Comparison of ENCODE assay signal across 1 cellular context in the genomic region with DNA sequence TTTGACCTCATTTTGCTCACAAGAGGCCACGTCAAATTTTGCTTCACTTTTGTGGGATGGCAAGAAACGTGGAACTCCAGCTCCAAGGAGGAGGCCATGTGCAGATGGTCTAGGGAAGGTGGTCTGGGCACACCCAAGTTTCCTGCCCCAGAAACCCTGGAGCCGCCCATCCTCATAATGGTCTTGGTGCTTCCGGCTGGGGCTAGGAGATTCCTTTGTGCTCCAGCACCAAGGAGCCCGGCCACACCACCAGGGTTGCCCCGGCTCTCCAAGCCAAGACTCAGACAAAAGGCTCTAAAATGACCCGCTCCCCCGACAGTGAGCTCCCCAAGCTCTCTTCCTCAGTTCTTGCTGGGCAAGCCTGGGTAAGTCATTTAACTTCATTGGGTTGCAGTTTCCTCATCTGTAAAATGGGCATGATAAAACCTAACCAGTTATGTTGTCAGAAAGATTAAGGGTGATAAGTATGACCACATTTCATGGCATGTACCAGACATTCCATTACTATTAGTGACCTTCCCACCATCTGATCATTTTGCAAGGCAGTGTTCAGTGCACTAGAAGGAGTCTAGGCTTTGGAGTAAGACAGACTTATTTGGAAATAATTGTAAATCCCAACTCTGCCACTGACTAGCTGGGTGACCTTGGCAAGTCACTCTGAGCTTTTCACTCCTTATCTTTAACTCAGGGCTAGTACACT.
TF ChIP-seq lines count a peak whose summit lies in the region.

No MANE protein-coding gene starts in this region.

TF ChIP-seq in SK-N-SH, 30 proteins besides CTCF, POLR2A, EP300 and RAD21 (continued from another document):
- TF ChIP-seq, protein P1, sequence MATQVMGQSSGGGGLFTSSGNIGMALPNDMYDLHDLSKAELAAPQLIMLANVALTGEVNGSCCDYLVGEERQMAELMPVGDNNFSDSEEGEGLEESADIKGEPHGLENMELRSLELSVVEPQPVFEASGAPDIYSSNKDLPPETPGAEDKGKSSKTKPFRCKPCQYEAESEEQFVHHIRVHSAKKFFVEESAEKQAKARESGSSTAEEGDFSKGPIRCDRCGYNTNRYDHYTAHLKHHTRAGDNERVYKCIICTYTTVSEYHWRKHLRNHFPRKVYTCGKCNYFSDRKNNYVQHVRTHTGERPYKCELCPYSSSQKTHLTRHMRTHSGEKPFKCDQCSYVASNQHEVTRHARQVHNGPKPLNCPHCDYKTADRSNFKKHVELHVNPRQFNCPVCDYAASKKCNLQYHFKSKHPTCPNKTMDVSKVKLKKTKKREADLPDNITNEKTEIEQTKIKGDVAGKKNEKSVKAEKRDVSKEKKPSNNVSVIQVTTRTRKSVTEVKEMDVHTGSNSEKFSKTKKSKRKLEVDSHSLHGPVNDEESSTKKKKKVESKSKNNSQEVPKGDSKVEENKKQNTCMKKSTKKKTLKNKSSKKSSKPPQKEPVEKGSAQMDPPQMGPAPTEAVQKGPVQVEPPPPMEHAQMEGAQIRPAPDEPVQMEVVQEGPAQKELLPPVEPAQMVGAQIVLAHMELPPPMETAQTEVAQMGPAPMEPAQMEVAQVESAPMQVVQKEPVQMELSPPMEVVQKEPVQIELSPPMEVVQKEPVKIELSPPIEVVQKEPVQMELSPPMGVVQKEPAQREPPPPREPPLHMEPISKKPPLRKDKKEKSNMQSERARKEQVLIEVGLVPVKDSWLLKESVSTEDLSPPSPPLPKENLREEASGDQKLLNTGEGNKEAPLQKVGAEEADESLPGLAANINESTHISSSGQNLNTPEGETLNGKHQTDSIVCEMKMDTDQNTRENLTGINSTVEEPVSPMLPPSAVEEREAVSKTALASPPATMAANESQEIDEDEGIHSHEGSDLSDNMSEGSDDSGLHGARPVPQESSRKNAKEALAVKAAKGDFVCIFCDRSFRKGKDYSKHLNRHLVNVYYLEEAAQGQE (IDR thresholded peaks at IDR 0.05; ENCODE audit: low read depth, low read length) = no peak
- TF ChIP-seq, protein P2, sequence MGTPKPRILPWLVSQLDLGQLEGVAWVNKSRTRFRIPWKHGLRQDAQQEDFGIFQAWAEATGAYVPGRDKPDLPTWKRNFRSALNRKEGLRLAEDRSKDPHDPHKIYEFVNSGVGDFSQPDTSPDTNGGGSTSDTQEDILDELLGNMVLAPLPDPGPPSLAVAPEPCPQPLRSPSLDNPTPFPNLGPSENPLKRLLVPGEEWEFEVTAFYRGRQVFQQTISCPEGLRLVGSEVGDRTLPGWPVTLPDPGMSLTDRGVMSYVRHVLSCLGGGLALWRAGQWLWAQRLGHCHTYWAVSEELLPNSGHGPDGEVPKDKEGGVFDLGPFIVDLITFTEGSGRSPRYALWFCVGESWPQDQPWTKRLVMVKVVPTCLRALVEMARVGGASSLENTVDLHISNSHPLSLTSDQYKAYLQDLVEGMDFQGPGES (IDR thresholded peaks at IDR 0.05; ENCODE audit: low read depth, low read length) = no peak
- peak; percentile 69; the same call in 1 of the 2 replicates for TF ChIP-seq FOSL2 (IDR thresholded peaks at IDR 0.05; ENCODE audit: borderline replicate concordance, low read depth)
- TF ChIP-seq TCF12 (IDR thresholded peaks at IDR 0.05) = peak; percentile 69; the same call in 1 of the 2 replicates
